Comparison of ENCODE assay signal across 8 cellular contexts in genomic region chr5:108747111-108748009, GRCh38. TPM values are rescaled to one million over a fixed set of nuclear protein-coding genes. Genes with fewer than 3 reads are reported as not detected.
DNase-seq lines count a peak whose midpoint lies in the region; ATAC-seq, FAIRE-seq and TF ChIP-seq lines count a peak whose summit lies in the region.

Gene FER, plus strand, starts transcription at chr5:108747897. Its CDS starts 50,286 bp downstream, at chr5:108798183.

- H2AFZ ChIP-seq in ACC112 (ENCODE audit: low read length, unreplicated experiment) (peak within 1 kb of the TSS; percentile 89), SU-DHL-6 (ENCODE audit: low read depth, low read length, severe bottlenecking) (peak within 1 kb of the TSS; percentile 87), K562 (ENCODE audit: low read depth, low read length) (peak within 1 kb of the TSS; percentile 92)

- no peak for TF ChIP-seq RAD21 in K562 (CRISPR knock-in tag; conservative IDR thresholded peaks at IDR 0.05 in 1 of 2, IDR thresholded peaks at IDR 0.05 in 1 of 2)

- peak; percentile 77 for FAIRE-seq in K562 (lab: Jason Lieb, UNC)

- no peak; the same call in 1 of the 2 replicates for TF ChIP-seq EP300 in K562 (IDR thresholded peaks at IDR 0.05; ENCODE audit: low read length)

- H3K4me3 ChIP-seq in ACC112 (ENCODE audit: low read depth, low read length) = peak within 1 kb of the TSS; percentile 95
- H3K4me3 ChIP-seq in SU-DHL-6 (ENCODE audit: insufficient read depth, low read length, poor library complexity, severe bottlenecking) = peak within 1 kb of the TSS; percentile 61
- peak within 1 kb of the TSS; percentile 67 for H3K4me3 ChIP-seq in K562
- peak within 1 kb of the TSS; percentile 93 for H3K4me3 ChIP-seq in iPS-18a (ENCODE audit: low read length)
- H3K4me3 ChIP-seq in skeletal muscle tissue (ENCODE audit: low read length in 3 of 3) = peak within 1 kb of the TSS; percentile 77 to 97 (median 86)

- H3K79me2 ChIP-seq in ACC112 (ENCODE audit: control insufficient read depth, insufficient read depth, low read length, unreplicated experiment) = peaks cover 32% of the 10 kb centered on the region
- H3K79me2 ChIP-seq in SU-DHL-6 (ENCODE audit: insufficient read depth, low read length) = no peaks in the 10 kb centered on the region
- H3K79me2 ChIP-seq in K562 (ENCODE audit: control insufficient read depth, insufficient read depth, low read length) = peaks cover 14% of the 10 kb centered on the region; the same call in 2 of the 3 replicates

- H4K20me1 ChIP-seq in SU-DHL-6 (ENCODE audit: low read depth, low read length) = 0 out of 2 replicates have a peak, but pooled peaks cover 4% of the 10 kb centered on the region
- H4K20me1 ChIP-seq in K562 (replicated peaks; ENCODE audit: control insufficient read depth, insufficient read depth, low read length) = no peaks in the 10 kb centered on the region

- H3K27ac ChIP-seq in ACC112 (ENCODE audit: low read depth, low read length) (peak within 1 kb of the TSS; percentile 90), SU-DHL-6 (ENCODE audit: low read depth, low read length) (no peak within 1 kb of the TSS), K562 (ENCODE audit: extremely low read depth, low read depth, low read length) (peak within 1 kb of the TSS; percentile 89), iPS-18a (ENCODE audit: low read length) (peak within 1 kb of the TSS; percentile 90), skeletal muscle tissue (ENCODE audit: low read depth, low read length) (peak within 1 kb of the TSS; percentile 94)

- H3K36me3 ChIP-seq in ACC112 (ENCODE audit: insufficient read depth, low read length) (no peaks in the 10 kb centered on the region), SU-DHL-6 (ENCODE audit: low read length) (no peaks in the 10 kb centered on the region), K562 (ENCODE audit: control insufficient read depth, insufficient read depth, low read length) (no peaks in the 10 kb centered on the region), iPS-18a (ENCODE audit: control insufficient read depth, low read depth, low read length) (no peaks in the 10 kb centered on the region), skeletal muscle tissue (ENCODE audit: control insufficient read depth in 3 of 3, insufficient read depth in 3 of 3, low read length in 3 of 3) (no peaks in the 10 kb centered on the region)

- H3F3A ChIP-seq in SU-DHL-6 (ENCODE audit: insufficient read depth) = 0 out of 2 replicates have a peak, but pooled peaks cover 6% of the 10 kb centered on the region

- POLR2A ChIA-PET in K562 (lab: Yijun Ruan, JAX) = interaction anchor here (0.6 to 3.9 kb wide), 7 partner anchors 11 to 555 kb away, joined by 3 to 49 read pairs (median 7); no protein-coding TSS in a partner anchor

- 19% methylated on average over 18 of the region's 18 CpGs for WGBS in K562 (ENCODE audit: insufficient coverage, low coverage, missing lambda C conversion rate)

- H3K9me1 ChIP-seq in K562 (ENCODE audit: control insufficient read depth, insufficient read depth, low read length) = no peaks in the 10 kb centered on the region

- peak within 1 kb of the TSS; percentile 72 for H3K9ac ChIP-seq in SU-DHL-6 (ENCODE audit: low read length)
- peak within 1 kb of the TSS; percentile 88 to 98 for H3K9ac ChIP-seq in K562 (ENCODE audit: insufficient read depth in 1 of 2, low read depth in 2 of 2, low read length in 2 of 2)
- H3K9ac ChIP-seq in iPS-18a (ENCODE audit: low read length) = peak within 1 kb of the TSS; percentile 89
- peak within 1 kb of the TSS; percentile 96 to 100 (median 97) for H3K9ac ChIP-seq in skeletal muscle tissue (ENCODE audit: low read depth in 1 of 3, low read length in 3 of 3)

- BruUV-seq in K562 (replicated peaks; lab: Mats Ljungman, UMichigan) = no TSS peak

- DNase-seq in K562 (ENCODE audit: extremely low read depth in 1 of 4, low spot score in 3 of 4) (peak; percentile 39 to 83 (median 59)), 8988T (no peak)

- H3K9me2 ChIP-seq in SU-DHL-6 (replicated peaks; ENCODE audit: insufficient read depth, low read length) = no peaks in the 10 kb centered on the region

- peak within 1 kb of the TSS; percentile 73 for H3K4me2 ChIP-seq in SU-DHL-6 (ENCODE audit: low read depth, low read length, poor library complexity, severe bottlenecking)
- H3K4me2 ChIP-seq in K562 (ENCODE audit: insufficient read depth, low read length) = peak within 1 kb of the TSS; percentile 84

- in situ Hi-C loops in K562 (cut with MboI) = no loop called here

- H3K9me3 ChIP-seq in SU-DHL-6 (ENCODE audit: insufficient read depth, low read length) (no peaks in the 10 kb centered on the region), K562 (replicated peaks; ENCODE audit: control insufficient read depth, insufficient read depth, low read depth, low read length) (no peaks in the 10 kb centered on the region), iPS-18a (ENCODE audit: control insufficient read depth, low read depth, low read length) (no peaks in the 10 kb centered on the region), skeletal muscle tissue (ENCODE audit: control insufficient read depth in 3 of 3, low read length in 3 of 3) (no peaks in the 10 kb centered on the region)

- TF ChIP-seq POLR2A in K562 (conservative IDR thresholded peaks at IDR 0.05) = no peak

- H3K27me3 ChIP-seq in ACC112 (ENCODE audit: insufficient read depth, low read length) (no peaks in the 10 kb centered on the region), SU-DHL-6 (ENCODE audit: low read length) (no peaks in the 10 kb centered on the region), K562 (ENCODE audit: control insufficient read depth in 2 of 2, insufficient read depth in 2 of 2, low read length in 2 of 2) (no peaks in the 10 kb centered on the region), iPS-18a (ENCODE audit: control insufficient read depth, insufficient read depth, low read length) (no peaks in the 10 kb centered on the region), skeletal muscle tissue (ENCODE audit: control insufficient read depth in 3 of 3, insufficient read depth in 3 of 3, low read length in 3 of 3) (no peaks in the 10 kb centered on the region)

- H3K4me1 ChIP-seq in ACC112 (ENCODE audit: control insufficient read depth, insufficient read depth, low read length, unreplicated experiment) = peaks cover 12% of the 10 kb centered on the region
- H3K4me1 ChIP-seq in K562 (replicated peaks in 1 of 2; ENCODE audit: control insufficient read depth in 2 of 2, insufficient read depth in 2 of 2, low read length in 2 of 2) = peaks cover 0 to 12% of the 10 kb centered on the region in 2 experiments; a peak in 1 of 5 replicates
- H3K4me1 ChIP-seq in iPS-18a (ENCODE audit: control insufficient read depth, low read depth, low read length) = peaks cover 20% of the 10 kb centered on the region
- H3K4me1 ChIP-seq in skeletal muscle tissue (ENCODE audit: control insufficient read depth in 3 of 3, insufficient read depth in 3 of 3, low read length in 3 of 3) = peaks cover 0 to 9% (median 2%) of the 10 kb centered on the region in 3 donors

- peak; percentile 34 for ATAC-seq in GM18873 (IDR thresholded peaks at IDR 0.05; ENCODE audit: low FRiP score, unreplicated experiment)
- ATAC-seq in HG03196 (IDR thresholded peaks at IDR 0.05; ENCODE audit: unreplicated experiment) = peak; percentile 29
- peak; percentile 43 for ATAC-seq in K562

- intact Hi-C loops in K562 (cut with micrococcal nuclease) = loop anchor here (1.0 to 5.0 kb wide), 4 partner anchors 19 to 225 kb away; no protein-coding TSS in a partner anchor

- CTCF ChIA-PET in K562 (lab: Yijun Ruan, JAX; ENCODE audit: low intra/inter-chr PET ratio) = no interaction called here

- TF ChIP-seq CTCF in SU-DHL-6 (IDR thresholded peaks at IDR 0.05; ENCODE audit: insufficient read depth, low read length, poor library complexity, severe bottlenecking) = no peak
- TF ChIP-seq CTCF in K562 (IDR thresholded peaks at IDR 0.05 in 2 of 3, conservative IDR thresholded peaks at IDR 0.05 in 1 of 3; ENCODE audit: insufficient read depth in 2 of 3, low read depth in 1 of 3, low read length in 3 of 3) = no peak

TF ChIP-seq in K562, 482 proteins besides CTCF, POLR2A, EP300 and RAD21 (continues in another document):
- TF ChIP-seq BHLHE40 (IDR thresholded peaks at IDR 0.05; ENCODE audit: low read length) (no peak), ZEB2 (IDR thresholded peaks at IDR 0.05) (no peak; the same call in 1 of the 2 replicates), CREM (IDR thresholded peaks at IDR 0.05; ENCODE audit: low read depth) (peak; percentile 72), KHSRP (IDR thresholded peaks at IDR 0.05) (no peak), SUPT5H (IDR thresholded peaks at IDR 0.05) (no peak; the same call in 1 of the 2 replicates), SMAD4 (CRISPR knock-in tag; conservative IDR thresholded peaks at IDR 0.05) (no peak), KDM1A (IDR thresholded peaks at IDR 0.05) (0 out of 4 replicates have a peak, but pooled peaks have one; percentile 7 to 27), ZKSCAN1 (IDR thresholded peaks at IDR 0.05; ENCODE audit: low read depth, low read length) (0 out of 2 replicates have a peak, but pooled peaks have one; percentile 3), SREBF1 (IDR thresholded peaks at IDR 0.05; ENCODE audit: borderline replicate concordance, low read depth, low read length) (no peak), TBP (optimal IDR thresholded peaks at IDR 0.05; ENCODE audit: low read depth, low read length) (peak; percentile 79), GTF2E2 (tag; IDR thresholded peaks at IDR 0.05) (0 out of 2 replicates have a peak, but pooled peaks have one; percentile 41), POLR3G (IDR thresholded peaks at IDR 0.05; ENCODE audit: extremely low read depth, insufficient read length, insufficient replicate concordance) (no peak), ARID1B (IDR thresholded peaks at IDR 0.05) (peak; percentile 6; the same call in 1 of the 2 replicates)

RNA-seq across cellular contexts. Expression of gene FER, which starts in this region (rescaled TPM):
- 11.5 and 57.2 TPM in 2 replicates for total RNA-seq in K562 (2011; cell fraction: chromatin; rRNA removed; ENCODE audit: low replicate concordance)
- total RNA-seq in K562 (2011; cell fraction: nucleolus; rRNA removed) = 3.0 and 4.7 TPM in 2 replicates
- 9.2 and 12.5 TPM in 2 replicates for total RNA-seq in K562 (2011; cell fraction: nucleoplasm; rRNA removed)
- 6.7 and 9.7 TPM in 2 replicates for total RNA-seq in K562 (2014; rRNA removed)
- total RNA-seq in K562 (2014; rRNA removed; fragmentation: Illumina TruSeq; extraction: Trizol) = 18.2 and 22.5 TPM in 2 replicates
- 13.8 and 16.8 TPM in 2 replicates for total RNA-seq in K562 (2015; rRNA removed; fragmentation: Illumina TruSeq; extraction: Trizol)
- total RNA-seq in K562 (2021) = 14.3 and 16.7 TPM in 2 replicates
- polyA plus RNA-seq in K562 (2011; rRNA removed) = 6.4 and 8.5 TPM in 2 replicates
- 0.64 and 1.4 TPM in 2 replicates for polyA plus RNA-seq in K562 (2011; cell fraction: cytosol; rRNA removed)
- polyA plus RNA-seq in K562 (2011; cell fraction: nucleus; rRNA removed) = 3.3 and 5.0 TPM in 2 replicates
- polyA plus RNA-seq in K562 (2012) = 7.3 and 8.2 TPM in 2 replicates
- 6.9 and 8.9 TPM in 2 replicates for polyA plus RNA-seq in K562 (2014; fragmentation: Illumina TruSeq; extraction: Trizol)
- 10 to 100 TPM in 1 of 2 experiments, 1 to 10 TPM in 1; 8.8 to 10.3 TPM for polyA plus RNA-seq in K562 (2014; fragmentation: Nextera tagmentation; extraction: Ambion mirVana)
- 7.4 and 10.5 TPM in 2 replicates for polyA plus RNA-seq in K562 (2014; rRNA removed)
- 36.9 and 51.5 TPM in 2 replicates for polyA minus RNA-seq in K562 (2011; rRNA and poly(A)+ RNA removed)
- polyA minus RNA-seq in K562 (2011; cell fraction: cytosol; rRNA and poly(A)+ RNA removed) = 4.3 and 6.3 TPM in 2 replicates
- 12.7 and 35.9 TPM in 2 replicates for polyA minus RNA-seq in K562 (2011; cell fraction: nucleus; rRNA and poly(A)+ RNA removed)
- 19.8 TPM for total RNA-seq in skeletal muscle tissue
